In genomic region chr15:58576657-58577056, GRCh38 we compare ENCODE assay signal across 23 cellular contexts.
DNase-seq lines count a peak whose midpoint lies in the region; ATAC-seq, FAIRE-seq and TF ChIP-seq lines count a peak whose summit lies in the region.
"Had no signal": no experiment of that assay in that cellular context is flagged by ENCODE, and none has a peak within 500 bp of the region (broad histone marks: within the 10 kb centered on the region; RNA-seq: fewer than 3 reads in every experiment).

No MANE protein-coding gene starts in this region.

- H3K4me1 Mint-ChIP-seq in activated CD4-positive, alpha-beta T cell treated with anti-CD3 and anti-CD28 coated beads, Interleukin-2, amount 10 ng/mL, durations not matched to agents 24 days and 14 days, result peaks cover 5% of the 10 kb centered on the region

- no peak for TF ChIP-seq RAD21 in A549 (conservative IDR thresholded peaks at IDR 0.05 in 1 of 2, IDR thresholded peaks at IDR 0.05 in 1 of 2)

- CTCF ChIA-PET in A549 (lab: Yijun Ruan, JAX) (interaction anchor here (0.6 kb wide), 1 partner anchor 223 kb away, joined by 4 read pairs; no protein-coding TSS in a partner anchor), HEK293 (lab: Yijun Ruan, JAX) (no interaction called here)

- peaks cover under 1% of the 10 kb centered on the region for H3K9me3 Mint-ChIP-seq in activated CD4-positive, alpha-beta T cell treated with anti-CD3 and anti-CD28 coated beads, Interleukin-2, amount 10 ng/mL, durations not matched to agents 24 days and 14 days
- H3K9me3 Mint-ChIP-seq: CD4-positive, alpha-beta T cell; CD8-positive, alpha-beta T cell had no signal

- H3K27ac ChIP-seq in A549 (no peak overlapping the region), HEK293 (ENCODE audit: extremely low read depth, low read depth, low read length) (no peak overlapping the region), VCaP (peak overlapping the region; percentile 96)
- H3K27ac ChIP-seq: 22Rv1; BLaER1 treated with 17β-estradiol and CSF1 and Interleukin-3, amounts not matched to agents 10 nM and 100 nM; C4-2B had no signal

- H3K27ac Mint-ChIP-seq in activated CD4-positive, alpha-beta T cell treated with anti-CD3 and anti-CD28 coated beads, Interleukin-2, amount 10 ng/mL, durations not matched to agents 24 days and 14 days, result no peak overlapping the region
- H3K27ac Mint-ChIP-seq: B cell; CD4-positive, alpha-beta T cell; CD8-positive, alpha-beta T cell had no signal

- ATAC-seq in A549 (no peak), HG03432 (IDR thresholded peaks at IDR 0.05; ENCODE audit: unreplicated experiment) (no peak)
- ATAC-seq: CD8-positive, alpha-beta T cell had no signal

- DNase-seq in activated CD4-positive, alpha-beta T cell treated with anti-CD3 and anti-CD28 coated beads, Interleukin-2, amount 10 ng/mL, durations not matched to agents 24 days and 14 days, result peak; percentile 8
- no peak for DNase-seq in activated CD4-positive, alpha-beta T cell treated with anti-CD3 and anti-CD28 coated beads, Interleukin-2, amount 50 U/mL, for 1 hour
- DNase-seq in A549 (ENCODE audit: low read depth in 1 of 2, low spot score in 1 of 2), result no peak
- DNase-seq in kidney tubule cell (ENCODE audit: low spot score), result no peak
- DNase-seq in Kasumi-1 (lab: John Stamatoyannopoulos, UW), result no peak
- DNase-seq: ACHN; Caco-2; Calu3; CD4-positive, alpha-beta T cell; CD8-positive, alpha-beta T cell; DMS79 treated with DMSO at 0.1 percent for 48 hours; GF-D8 had no signal

- TF ChIP-seq CTCF in A549 (IDR thresholded peaks at IDR 0.05), result no peak
- no peak for TF ChIP-seq CTCF in HEK293 (tag by site-specific recombination; IDR thresholded peaks at IDR 0.05)
- no peak for TF ChIP-seq CTCF in VCaP (conservative IDR thresholded peaks at IDR 0.05)

- intact Hi-C loops in activated CD4-positive, alpha-beta T cell treated with anti-CD3 and anti-CD28 coated beads, Interleukin-2, amount 10 ng/mL, durations not matched to agents 24 days and 14 days (cut with micrococcal nuclease), result no loop called here

- TF ChIP-seq POLR2A in A549 (IDR thresholded peaks at IDR 0.05; ENCODE audit: low read length), result no peak

- TF ChIP-seq EP300 in A549 (IDR thresholded peaks at IDR 0.05), result no peak

- no peaks in the 10 kb centered on the region for H3K36me3 ChIP-seq in HEK293 (ENCODE audit: control insufficient read depth in 2 of 2, insufficient read depth in 1 of 2, low read length in 2 of 2)
- H3K36me3 ChIP-seq: BLaER1 treated with 17β-estradiol and CSF1 and Interleukin-3, amounts not matched to agents 10 nM and 100 nM had no signal

- H3K4me1 ChIP-seq in A549, result peaks cover 17% of the 10 kb centered on the region
- H3K4me1 ChIP-seq in HEK293 (ENCODE audit: control insufficient read depth, insufficient read depth, low read length), result no peaks in the 10 kb centered on the region

- no peaks in the 10 kb centered on the region for H3K36me3 Mint-ChIP-seq in activated CD4-positive, alpha-beta T cell treated with anti-CD3 and anti-CD28 coated beads, Interleukin-2, amount 10 ng/mL, durations not matched to agents 24 days and 14 days (ENCODE audit: low read depth)
- H3K36me3 Mint-ChIP-seq: CD8-positive, alpha-beta T cell had no signal

- POLR2A ChIA-PET in A549 (lab: Yijun Ruan, JAX) (no interaction called here), HEK293 (lab: Yijun Ruan, JAX) (interaction anchor here (0.7 kb wide), 1 partner anchor 35 kb away, joined by 4 read pairs; no protein-coding TSS in a partner anchor)

- no peaks in the 10 kb centered on the region for H3K27me3 Mint-ChIP-seq in activated CD4-positive, alpha-beta T cell treated with anti-CD3 and anti-CD28 coated beads, Interleukin-2, amount 10 ng/mL, durations not matched to agents 24 days and 14 days
- H3K27me3 Mint-ChIP-seq: CD4-positive, alpha-beta T cell had no signal

- H3K9me3 ChIP-seq in A549 (0 out of 3 replicates have a peak, but pooled peaks cover 2% of the 10 kb centered on the region), HEK293 (ENCODE audit: control insufficient read depth, insufficient read depth, low read depth, low read length) (no peaks in the 10 kb centered on the region)

- FAIRE-seq in A549 (lab: Jason Lieb, UNC), result peak; percentile 72
- FAIRE-seq: D721Med, G401.6, GM12891, GM19239 had no signal

- no peak overlapping the region for H3K4me3 Mint-ChIP-seq in activated CD4-positive, alpha-beta T cell treated with anti-CD3 and anti-CD28 coated beads, Interleukin-2, amount 10 ng/mL, durations not matched to agents 24 days and 14 days
- H3K4me3 Mint-ChIP-seq: B cell; CD4-positive, alpha-beta T cell; CD8-positive, alpha-beta T cell had no signal

- H3K4me3 ChIP-seq in A549 (no peak overlapping the region), HEK293 (ENCODE audit: low read depth, low read length) (no peak overlapping the region)
- H3K4me3 ChIP-seq: BLaER1 treated with 17β-estradiol and CSF1 and Interleukin-3, amounts not matched to agents 10 nM and 100 nM had no signal

- H3K4me2 ChIP-seq in A549, result no peak overlapping the region
- H3K4me2 ChIP-seq: BLaER1 treated with 17β-estradiol and CSF1 and Interleukin-3, amounts not matched to agents 10 nM and 100 nM had no signal

TF ChIP-seq in A549, 52 proteins besides CTCF, POLR2A, EP300 and RAD21 (continues in another document):
- no peak for TF ChIP-seq BCL3 (IDR thresholded peaks at IDR 0.05)
- no peak for TF ChIP-seq NPAS2 (CRISPR knock-in tag; IDR thresholded peaks at IDR 0.05; ENCODE audit: borderline replicate concordance)
- no peak for TF ChIP-seq NR3C1 (IDR thresholded peaks at IDR 0.05)
- TF ChIP-seq CHD2 (IDR thresholded peaks at IDR 0.05; ENCODE audit: low read length, partially characterized antibody), result no peak
- no peak for TF ChIP-seq CHD4 (IDR thresholded peaks at IDR 0.05; ENCODE audit: borderline replicate concordance)
- no peak for TF ChIP-seq CBX2 (IDR thresholded peaks at IDR 0.05; ENCODE audit: borderline replicate concordance, low read depth)
- TF ChIP-seq PBX3 (IDR thresholded peaks at IDR 0.05), result no peak
- TF ChIP-seq HEYL (CRISPR knock-in tag; IDR thresholded peaks at IDR 0.05), result no peak
- TF ChIP-seq MYC (IDR thresholded peaks at IDR 0.05; ENCODE audit: borderline replicate concordance, low read length), result no peak
- TF ChIP-seq ZC3H11A (IDR thresholded peaks at IDR 0.05), result no peak

TF ChIP-seq in HEK293, 187 proteins besides CTCF, POLR2A, EP300 and RAD21:
- TF ChIP-seq ZNF26 (tag by site-specific recombination; IDR thresholded peaks at IDR 0.05) (no peak), ZNF266 (tag by site-specific recombination; IDR thresholded peaks at IDR 0.05; ENCODE audit: low read depth) (no peak), ZNF175 (tag by site-specific recombination; IDR thresholded peaks at IDR 0.05) (no peak), ZNF146 (tag by site-specific recombination; IDR thresholded peaks at IDR 0.05) (peak; percentile 65)
TF ChIP-seq in HEK293: peak in this region for 1.
